ENCODE assay signal across 9 cellular contexts in genomic region chr17:50209472-50210248, GRCh38. TPM values are rescaled to one million over a fixed set of nuclear protein-coding genes. Genes with fewer than 3 reads are reported as not detected.
DNase-seq lines count a peak whose midpoint lies in the region; ATAC-seq, FAIRE-seq and TF ChIP-seq lines count a peak whose summit lies in the region.
"Had no signal": no experiment of that assay in that cellular context is flagged by ENCODE, and none has a peak within 500 bp of the region (broad histone marks: within the 10 kb centered on the region; RNA-seq: fewer than 3 reads in every experiment).

No MANE protein-coding gene starts in this region.

- H3K4me2 ChIP-seq in HCT116 (ENCODE audit: low read length) = peak overlapping the region; percentile 65
- peak overlapping the region; percentile 65 for H3K4me2 ChIP-seq in K562 (ENCODE audit: insufficient read depth, low read length)
- H3K4me2 ChIP-seq in OCI-LY7 (ENCODE audit: low read length) = no peak overlapping the region

- in situ Hi-C loops in K562 (cut with MboI) = loop anchor here (5.0 kb wide), 1 partner anchor 63 kb away; the partner anchor contains the start of gene TMEM92

- H3K9ac ChIP-seq in HCT116 (ENCODE audit: low read length) (peak overlapping the region; percentile 26; the same call in 1 of the 2 replicates), K562 (ENCODE audit: insufficient read depth in 1 of 2, low read depth in 2 of 2, low read length in 2 of 2) (peak overlapping the region; percentile 39 to 77), subcutaneous abdominal adipose tissue (ENCODE audit: low read length in 5 of 5) (peak overlapping the region in 1 of 5 donors; percentile 28)

- RAD21 ChIA-PET in HCT116 (lab: Charles Lee; ENCODE audit: low non-redundant PET in 1 of 2, low total read pairs in 2 of 2, uncharacterized antibody in 2 of 2, unreplicated experiment in 2 of 2) = no interaction called here

- H2AFZ ChIP-seq in HCT116 (ENCODE audit: low read depth, low read length, poor library complexity, severe bottlenecking) (no peak overlapping the region), K562 (ENCODE audit: low read depth, low read length) (peak overlapping the region; percentile 71), OCI-LY7 (ENCODE audit: low read length) (no peak overlapping the region)

- FAIRE-seq in K562 (lab: Jason Lieb, UNC) = no peak

- H3K4me3 ChIP-seq in HCT116 (replicated peaks in 1 of 2; ENCODE audit: low read depth in 1 of 2, low read length in 2 of 2) (0 out of 4 replicates have a peak overlapping the region, but pooled peaks of 1 of the 2 experiments have one; percentile 10), K562 (no peak overlapping the region), subcutaneous abdominal adipose tissue (ENCODE audit: low read depth in 1 of 5, low read length in 5 of 5) (peak overlapping the region in 1 of 5 donors; percentile 32), OCI-LY7 (ENCODE audit: low read depth, low read length, poor library complexity, severe bottlenecking) (no peak overlapping the region)

- no peak overlapping the region for H3K27ac ChIP-seq in HCT116 (ENCODE audit: low read depth, low read length)
- H3K27ac ChIP-seq in K562 (ENCODE audit: extremely low read depth, low read depth, low read length) = peak overlapping the region; percentile 63; the same call in 2 of the 3 replicates
- H3K27ac ChIP-seq in subcutaneous abdominal adipose tissue (ENCODE audit: low read depth, low read length) = peak overlapping the region; percentile 58
- no peak overlapping the region for H3K27ac ChIP-seq in OCI-LY7 (ENCODE audit: low read depth, low read length, poor library complexity, severe bottlenecking)

- no peaks in the 10 kb centered on the region for H4K20me1 ChIP-seq in HCT116 (ENCODE audit: insufficient read depth)
- no peaks in the 10 kb centered on the region for H4K20me1 ChIP-seq in K562 (replicated peaks; ENCODE audit: control insufficient read depth, insufficient read depth, low read length)
- no peaks in the 10 kb centered on the region for H4K20me1 ChIP-seq in OCI-LY7 (ENCODE audit: insufficient read depth, low read length)

- TF ChIP-seq RAD21 in HCT116 (IDR thresholded peaks at IDR 0.05; ENCODE audit: low read depth) = no peak
- TF ChIP-seq RAD21 in K562 (CRISPR knock-in tag; conservative IDR thresholded peaks at IDR 0.05 in 1 of 2, IDR thresholded peaks at IDR 0.05 in 1 of 2) = no peak

- H3K9me1 ChIP-seq in K562 (ENCODE audit: control insufficient read depth, insufficient read depth, low read length) = no peaks in the 10 kb centered on the region

- H3K9me3 ChIP-seq in HCT116 (ENCODE audit: control insufficient read depth in 1 of 2, insufficient read depth in 1 of 2, low read depth in 1 of 2, low read length in 2 of 2) = no peaks in the 10 kb centered on the region
- no peaks in the 10 kb centered on the region for H3K9me3 ChIP-seq in K562 (replicated peaks; ENCODE audit: control insufficient read depth, insufficient read depth, low read depth, low read length)
- no peaks in the 10 kb centered on the region for H3K9me3 ChIP-seq in subcutaneous abdominal adipose tissue (ENCODE audit: control insufficient read depth in 5 of 5, low read length in 5 of 5)
- H3K9me3 ChIP-seq in OCI-LY7 (ENCODE audit: low read length) = no peaks in the 10 kb centered on the region

- no peaks in the 10 kb centered on the region for H3K27me3 ChIP-seq in HCT116 (ENCODE audit: insufficient read depth, low read length)
- 0 out of 5 replicates have a peak, but pooled peaks cover 0 to 2% of the 10 kb centered on the region in 2 experiments for H3K27me3 ChIP-seq in K562 (ENCODE audit: control insufficient read depth in 2 of 2, insufficient read depth in 2 of 2, low read length in 2 of 2)
- H3K27me3 ChIP-seq in subcutaneous abdominal adipose tissue (ENCODE audit: control insufficient read depth in 5 of 5, insufficient read depth in 4 of 5, low read length in 5 of 5) = peaks cover 9 to 51% (median 37%) of the 10 kb centered on the region in 5 donors

- H3K4me1 ChIP-seq in HCT116 (ENCODE audit: control insufficient read depth in 1 of 2, insufficient read depth in 2 of 2, low read length in 2 of 2) (peaks cover 14 to 31% of the 10 kb centered on the region in 2 experiments), K562 (replicated peaks in 1 of 2; ENCODE audit: control insufficient read depth in 2 of 2, insufficient read depth in 2 of 2, low read length in 2 of 2) (peaks cover 65% of the 10 kb centered on the region in 2 experiments), subcutaneous abdominal adipose tissue (ENCODE audit: control insufficient read depth in 5 of 5, insufficient read depth in 5 of 5, low read length in 5 of 5) (peaks cover 0 to 41% (median 26%) of the 10 kb centered on the region in 5 donors), OCI-LY7 (ENCODE audit: insufficient read depth, low read length, poor library complexity, severe bottlenecking) (no peaks in the 10 kb centered on the region)

- CTCF ChIA-PET in HCT116 (lab: Charles Lee) (interaction anchor here (2.8 kb wide), 1 partner anchor 10 kb away, joined by 12 read pairs; no protein-coding TSS in a partner anchor), K562 (lab: Yijun Ruan, JAX; ENCODE audit: low intra/inter-chr PET ratio) (interaction anchor here (0.9 kb wide), 1 partner anchor 9 kb away, joined by 3 read pairs; no protein-coding TSS in a partner anchor), OCI-LY7 (lab: Charles Lee; ENCODE audit: unreplicated experiment) (interaction anchor here (0.6 kb wide), 1 partner anchor 75 kb away, joined by 3 read pairs; no protein-coding TSS in a partner anchor)

- H3K36me3 ChIP-seq in HCT116 (ENCODE audit: control insufficient read depth in 1 of 2, insufficient read depth in 2 of 2, low read length in 2 of 2) (no peaks in the 10 kb centered on the region), K562 (ENCODE audit: control insufficient read depth, insufficient read depth, low read length) (no peaks in the 10 kb centered on the region), subcutaneous abdominal adipose tissue (ENCODE audit: control insufficient read depth in 5 of 5, insufficient read depth in 5 of 5, low read length in 5 of 5) (no peaks in the 10 kb centered on the region), OCI-LY7 (ENCODE audit: insufficient read depth, low read length) (no peaks in the 10 kb centered on the region)

- no peak for TF ChIP-seq EP300 in K562 (IDR thresholded peaks at IDR 0.05; ENCODE audit: low read length)

- no peak for TF ChIP-seq POLR2A in HCT116 (IDR thresholded peaks at IDR 0.05; ENCODE audit: borderline replicate concordance, extremely low read depth, insufficient read depth, insufficient read length)
- TF ChIP-seq POLR2A in K562 (conservative IDR thresholded peaks at IDR 0.05) = no peak

- H3K79me2 ChIP-seq in HCT116 (ENCODE audit: insufficient read depth, low read length) (no peaks in the 10 kb centered on the region), K562 (ENCODE audit: control insufficient read depth, insufficient read depth, low read length) (no peaks in the 10 kb centered on the region), OCI-LY7 (ENCODE audit: insufficient read depth, low read depth, low read length) (no peaks in the 10 kb centered on the region)

- DNase-seq in HCT116 (ENCODE audit: low read depth, low spot score) (no peak), K562 (ENCODE audit: extremely low read depth in 1 of 4, low spot score in 3 of 4) (peak in 3 of 4 experiments; percentile 54 to 81 (median 78)), kidney glomerular epithelial cell (lab: John Stamatoyannopoulos, UW) (peak; percentile 54), OCI-LY7 (ENCODE audit: low spot score) (no peak)
- DNase-seq: activated CD4-positive, alpha-beta T cell treated with anti-CD3 and anti-CD28 coated beads, Interleukin-2, amount 50 U/mL, for 48 hours had no signal

- WGBS in K562 (ENCODE audit: insufficient coverage, low coverage, missing lambda C conversion rate) = 28% methylated on average over 11 of the region's 16 CpGs

- H3K9me2 ChIP-seq in HCT116 (ENCODE audit: insufficient read depth) (no peaks in the 10 kb centered on the region), OCI-LY7 (ENCODE audit: insufficient read depth, low read length) (no peaks in the 10 kb centered on the region)

- ATAC-seq in HCT116 = peak; percentile 2; the same call in 1 of the 2 replicates
- peak; percentile 20 for ATAC-seq in K562
- ATAC-seq in GM18873 (IDR thresholded peaks at IDR 0.05; ENCODE audit: low FRiP score, unreplicated experiment) = no peak
- ATAC-seq in HG02623 (IDR thresholded peaks at IDR 0.05; ENCODE audit: unreplicated experiment) = no peak
- ATAC-seq in GM19452 (IDR thresholded peaks at IDR 0.05; ENCODE audit: unreplicated experiment) = no peak

- no peak for TF ChIP-seq CTCF in HCT116 (IDR thresholded peaks at IDR 0.05 in 2 of 3, conservative IDR thresholded peaks at IDR 0.05 in 1 of 3; ENCODE audit: borderline replicate concordance in 1 of 3, insufficient read depth in 1 of 3, low read depth in 2 of 3, low read length in 2 of 3)
- TF ChIP-seq CTCF in K562 (IDR thresholded peaks at IDR 0.05 in 2 of 3, conservative IDR thresholded peaks at IDR 0.05 in 1 of 3; ENCODE audit: insufficient read depth in 2 of 3, low read depth in 1 of 3, low read length in 3 of 3) = no peak
- TF ChIP-seq CTCF in OCI-LY7 (conservative IDR thresholded peaks at IDR 0.05; ENCODE audit: low read length) = no peak

- intact Hi-C loops in HCT116 (cut with micrococcal nuclease) (no loop called here), K562 (cut with micrococcal nuclease) (loop anchor here (2.0 kb wide), 1 partner anchor 269 kb away; the partner anchor contains the start of gene RSAD1), OCI-LY7 (cut with micrococcal nuclease; ENCODE audit: unreplicated experiment) (no loop called here)

- POLR2A ChIA-PET in HCT116 (lab: Charles Lee) = interaction anchor here (1.0 to 1.3 kb wide), 2 partner anchors 9 to 11 kb away, joined by 3 to 4 read pairs; no protein-coding TSS in a partner anchor
- POLR2A ChIA-PET in K562 (lab: Yijun Ruan, JAX) = interaction anchor here (0.6 to 2.0 kb wide), 6 partner anchors 10 to 152 kb away, joined by 3 to 6 read pairs (median 3); no protein-coding TSS in a partner anchor
- POLR2A ChIA-PET in OCI-LY7 (lab: Charles Lee) = no interaction called here

- BruUV-seq in HCT116 (replicated peaks; lab: Mats Ljungman, UMichigan) = no TSS peak
- BruUV-seq in K562 (replicated peaks; lab: Mats Ljungman, UMichigan) = no TSS peak
- BruUV-seq in OCI-LY7 (replicated peaks; lab: Mats Ljungman, UMichigan) = no TSS peak

RNA-seq across cellular contexts. Expression of gene COL1A1, which starts 8.2 kb away (rescaled TPM):
- total RNA-seq in HCT116 (2021; ENCODE audit: unreplicated experiment) (33.6 TPM), K562 (2014; rRNA removed) (0.86 and 0.91 TPM in 2 replicates), K562 (2014; rRNA removed; fragmentation: Illumina TruSeq; extraction: Trizol) (0.15 TPM in 1 of 2 replicates, not detected in the other), K562 (2015; rRNA removed; fragmentation: Illumina TruSeq; extraction: Trizol) (0.08 and 0.18 TPM in 2 replicates), K562 (2021) (2.8 and 3.4 TPM in 2 replicates), OCI-LY7 (2022) (not detected in 2 replicates)
- polyA plus RNA-seq in HCT116 (2012) = 22.1 and 42.6 TPM in 2 replicates
- total RNA-seq in K562 (2011; cell fraction: chromatin; rRNA removed; ENCODE audit: low replicate concordance) = 3.2 and 16.9 TPM in 2 replicates
- total RNA-seq in K562 (2011; cell fraction: nucleolus; rRNA removed) = 5.7 and 9.0 TPM in 2 replicates
- 3.7 and 4.2 TPM in 2 replicates for total RNA-seq in K562 (2011; cell fraction: nucleoplasm; rRNA removed)
- polyA plus RNA-seq in K562 (2011; rRNA removed) (0.11 and 0.20 TPM in 2 replicates), K562 (2014; fragmentation: Illumina TruSeq; extraction: Trizol) (0.64 and 0.91 TPM in 2 replicates), K562 (2014; fragmentation: Nextera tagmentation; extraction: Ambion mirVana) (under 1 TPM; 0.04 to 0.06 TPM), K562 (2014; rRNA removed) (0.86 and 0.95 TPM in 2 replicates)
- 0.16 and 0.27 TPM in 2 replicates for polyA plus RNA-seq in K562 (2011; cell fraction: cytosol; rRNA removed)
- 2.0 and 4.9 TPM in 2 replicates for polyA plus RNA-seq in K562 (2011; cell fraction: nucleus; rRNA removed)
- 1.1 and 1.7 TPM in 2 replicates for polyA plus RNA-seq in K562 (2012)
- 0.25 and 1.1 TPM in 2 replicates for polyA minus RNA-seq in K562 (2011; rRNA and poly(A)+ RNA removed)
- polyA minus RNA-seq in K562 (2011; cell fraction: cytosol; rRNA and poly(A)+ RNA removed) = 2.0 and 3.3 TPM in 2 replicates
- polyA minus RNA-seq in K562 (2011; cell fraction: nucleus; rRNA and poly(A)+ RNA removed) = 2.3 and 3.1 TPM in 2 replicates
- not detected in 2 replicates for total RNA-seq in OCI-LY7 (2014; rRNA removed; shearing (Covaris generic))

RNA-seq across cellular contexts. Expression of gene SGCA, which starts 43.9 kb away (rescaled TPM):
- 0.37 TPM for total RNA-seq in HCT116 (2021; ENCODE audit: unreplicated experiment)
- 0.21 and 0.56 TPM in 2 replicates for polyA plus RNA-seq in HCT116 (2012)
- not detected in 2 replicates for total RNA-seq in K562 (2011; cell fraction: chromatin; rRNA removed; ENCODE audit: low replicate concordance)
- total RNA-seq in K562 (2011; cell fraction: nucleolus; rRNA removed) = not detected in 2 replicates
- total RNA-seq in K562 (2011; cell fraction: nucleoplasm; rRNA removed) = not detected in 2 replicates
- not detected in 2 replicates for total RNA-seq in K562 (2014; rRNA removed)
- total RNA-seq in K562 (2014; rRNA removed; fragmentation: Illumina TruSeq; extraction: Trizol) = not detected in 2 replicates
- not detected in 2 replicates for total RNA-seq in K562 (2015; rRNA removed; fragmentation: Illumina TruSeq; extraction: Trizol)
- not detected in 2 replicates for total RNA-seq in K562 (2021)
- polyA plus RNA-seq in K562 (2011; rRNA removed) = not detected in 2 replicates
- not detected in 2 replicates for polyA plus RNA-seq in K562 (2011; cell fraction: cytosol; rRNA removed)
- polyA plus RNA-seq in K562 (2011; cell fraction: nucleus; rRNA removed) = not detected in 2 replicates
- not detected in 2 replicates for polyA plus RNA-seq in K562 (2012)
- polyA plus RNA-seq in K562 (2014; fragmentation: Illumina TruSeq; extraction: Trizol) = not detected in 2 replicates
- polyA plus RNA-seq in K562 (2014; fragmentation: Nextera tagmentation; extraction: Ambion mirVana) = not detected
- not detected in 2 replicates for polyA plus RNA-seq in K562 (2014; rRNA removed)
- not detected in 2 replicates for polyA minus RNA-seq in K562 (2011; rRNA and poly(A)+ RNA removed)
- polyA minus RNA-seq in K562 (2011; cell fraction: cytosol; rRNA and poly(A)+ RNA removed) = not detected in 2 replicates
- not detected in 2 replicates for polyA minus RNA-seq in K562 (2011; cell fraction: nucleus; rRNA and poly(A)+ RNA removed)
- 0.57 TPM in 1 of 2 replicates, not detected in the other for total RNA-seq in OCI-LY7 (2014; rRNA removed; shearing (Covaris generic))
- 1.1 TPM in 1 of 2 replicates, not detected in the other for total RNA-seq in OCI-LY7 (2022)

RNA-seq across cellular contexts. Expression of gene PPP1R9B, which starts 59.2 kb away (rescaled TPM):
- total RNA-seq in HCT116 (2021; ENCODE audit: unreplicated experiment) (112 TPM), K562 (2014; rRNA removed) (45.5 and 52.9 TPM in 2 replicates), K562 (2014; rRNA removed; fragmentation: Illumina TruSeq; extraction: Trizol) (9.9 and 14.5 TPM in 2 replicates), K562 (2015; rRNA removed; fragmentation: Illumina TruSeq; extraction: Trizol) (28.6 and 29.0 TPM in 2 replicates), K562 (2021) (56.6 and 63.5 TPM in 2 replicates), OCI-LY7 (2022) (73.9 and 87.0 TPM in 2 replicates)
- polyA plus RNA-seq in HCT116 (2012) = 65.7 and 68.5 TPM in 2 replicates
- total RNA-seq in K562 (2011; cell fraction: chromatin; rRNA removed; ENCODE audit: low replicate concordance) = 29.7 and 49.5 TPM in 2 replicates
- 27.6 and 29.7 TPM in 2 replicates for total RNA-seq in K562 (2011; cell fraction: nucleolus; rRNA removed)
- total RNA-seq in K562 (2011; cell fraction: nucleoplasm; rRNA removed) = 29.0 and 30.6 TPM in 2 replicates
- polyA plus RNA-seq in K562 (2011; rRNA removed) (11.6 and 12.7 TPM in 2 replicates), K562 (2014; fragmentation: Illumina TruSeq; extraction: Trizol) (24.7 and 25.5 TPM in 2 replicates), K562 (2014; fragmentation: Nextera tagmentation; extraction: Ambion mirVana) (under 1 TPM; 0.10 to 0.13 TPM), K562 (2014; rRNA removed) (34.2 and 35.7 TPM in 2 replicates)
- polyA plus RNA-seq in K562 (2011; cell fraction: cytosol; rRNA removed) = 11.9 and 15.6 TPM in 2 replicates
- 50.9 and 52.5 TPM in 2 replicates for polyA plus RNA-seq in K562 (2011; cell fraction: nucleus; rRNA removed)
- polyA plus RNA-seq in K562 (2012) = 27.4 and 32.9 TPM in 2 replicates
- polyA minus RNA-seq in K562 (2011; rRNA and poly(A)+ RNA removed) = 18.9 and 21.8 TPM in 2 replicates
- polyA minus RNA-seq in K562 (2011; cell fraction: cytosol; rRNA and poly(A)+ RNA removed) = 17.7 and 18.7 TPM in 2 replicates
- polyA minus RNA-seq in K562 (2011; cell fraction: nucleus; rRNA and poly(A)+ RNA removed) = 12.4 and 25.9 TPM in 2 replicates
- 45.3 and 73.2 TPM in 2 replicates for total RNA-seq in OCI-LY7 (2014; rRNA removed; shearing (Covaris generic))

Comparison
In these comparisons a context has a peak if more than half of its experiments do, and no peak if none do; other contexts are left out.
1. ATAC-seq: peak in HCT116 (single experiment) and K562 (single experiment); none in GM18873 (single experiment), HG02623 (single experiment) and GM19452 (single experiment).
2. DNase-seq: peak in K562 (3 of 4) and kidney glomerular epithelial cell (single experiment); none in HCT116 (single experiment) and OCI-LY7 (single experiment).
3. H3K27ac ChIP-seq: peak in K562 (single experiment) and subcutaneous abdominal adipose tissue (single experiment); none in HCT116 (single experiment) and OCI-LY7 (single experiment).